33 cellular contexts compared by ENCODE assay signal in genomic region chr1:225868631-225869330, GRCh38. TPM values are rescaled to one million over a fixed set of nuclear protein-coding genes. Genes with fewer than 3 reads are reported as not detected.
DNase-seq lines count a peak whose midpoint lies in the region; ATAC-seq, FAIRE-seq and TF ChIP-seq lines count a peak whose summit lies in the region.
"Had no signal": no experiment of that assay in that cellular context is flagged by ENCODE, and none has a peak within 500 bp of the region (broad histone marks: within the 10 kb centered on the region; RNA-seq: fewer than 3 reads in every experiment).

No MANE protein-coding gene starts in this region.

- no peak for TF ChIP-seq CTCF in heart left ventricle (IDR thresholded peaks at IDR 0.05)
- TF ChIP-seq CTCF in D721Med (IDR thresholded peaks at IDR 0.05; ENCODE audit: insufficient read depth, missing control alignments) = no peak

- H3K27ac ChIP-seq in heart left ventricle (no peak overlapping the region), SJCRH30 (no peak overlapping the region)
- H3K27ac ChIP-seq: gastrocnemius medialis, hepatocyte, neural progenitor cell, vagina, VCaP had no signal

- no peak for TF ChIP-seq POLR2A in heart left ventricle (IDR thresholded peaks at IDR 0.05)

- H3K36me3 ChIP-seq in heart left ventricle (peaks cover 0 to 100% (median 92%) of the 10 kb centered on the region in 9 donors), SJCRH30 (peaks cover 14% of the 10 kb centered on the region)
- H3K36me3 ChIP-seq: neural progenitor cell had no signal

- 86 to 91% (median 87%) methylated on average over 8 of the region's 8 CpGs for WGBS in heart left ventricle, 4 donors

- peak overlapping the region; percentile 31 for H3K27ac Mint-ChIP-seq in stimulated activated naive B cell treated with anti-CD40 and anti-IgM and Interleukin-4, amounts not matched to agents 10 μg/mL and 1 μg/mL and 100 μg/mL, for 72 hours
- H3K27ac Mint-ChIP-seq: B cell, memory B cell, neural progenitor cell had no signal

- peak; percentile 98 for FAIRE-seq in D721Med (lab: Jason Lieb, UNC)
- FAIRE-seq: bronchial epithelial cell, colon had no signal

- no peaks in the 10 kb centered on the region for H3K9me3 ChIP-seq in heart left ventricle
- H3K9me3 ChIP-seq in SJCRH30 (replicated peaks) = no peaks in the 10 kb centered on the region
- H3K9me3 ChIP-seq: Caco-2, gastrocnemius medialis, vagina had no signal

- ATAC-seq in heart left ventricle = peak; percentile 54 to 67 (median 62)
- ATAC-seq in left cardiac atrium = no peak
- ATAC-seq in stimulated activated naive B cell treated with anti-CD40 and anti-IgM and Interleukin-4, amounts not matched to agents 10 μg/mL and 1 μg/mL and 100 μg/mL, for 72 hours (replicated peaks) = no peak
- ATAC-seq in HG02610 (IDR thresholded peaks at IDR 0.05; ENCODE audit: unreplicated experiment) = no peak
- ATAC-seq: gastrocnemius medialis; stimulated activated naive CD8-positive, alpha-beta T cell treated with anti-CD3 and anti-CD28 coated beads, Interleukin-15, amount 100 ng/mL, for 72 hours had no signal

- H3K4me1 ChIP-seq in heart left ventricle (peaks cover 0 to 19% (median 0%) of the 10 kb centered on the region in 12 donors), SJCRH30 (peaks cover 19% of the 10 kb centered on the region)
- H3K4me1 ChIP-seq: gastrocnemius medialis, neural progenitor cell had no signal

- DNase-seq in heart left ventricle (no peak), left cardiac atrium (no peak), D721Med (ENCODE audit: insufficient read length, low spot score) (no peak), SJCRH30 (peak; percentile 65 to 71), kidney tubule cell (ENCODE audit: low spot score) (no peak)
- DNase-seq in stimulated activated naive B cell treated with anti-CD40 and anti-IgM and Interleukin-4, amounts not matched to agents 10 μg/mL and 1 μg/mL and 100 μg/mL, for 72 hours = no peak
- DNase-seq in activated effector memory CD4-positive, alpha-beta T cell treated with anti-CD3 and anti-CD28 coated beads, Interleukin-2, amount 50 U/mL, for 16 hours = no peak
- DNase-seq: ACHN; activated CD4-positive, alpha-beta T cell treated with anti-CD3 and anti-CD28 coated beads for 48 hours; activated effector memory CD4-positive, alpha-beta T cell treated with Interleukin-2 at 50 U/mL for 16 hours; aorta; Caco-2; DND-41; gastrocnemius medialis; IMR-90; right cardiac atrium; stimulated activated CD4-positive, alpha-beta T cell treated with anti-CD3 and anti-CD28 coated beads, Interleukin-1b, Interleukin-23, amount 100 ng/mL, for 48 hours; stimulated activated naive CD8-positive, alpha-beta T cell treated with anti-CD3 and anti-CD28 coated beads, Interleukin-15, amount 100 ng/mL, for 72 hours; SW 1271; T-helper 9 cell had no signal

- H3K36me3 Mint-ChIP-seq in stimulated activated naive B cell treated with anti-CD40 and anti-IgM and Interleukin-4, amounts not matched to agents 10 μg/mL and 1 μg/mL and 100 μg/mL, for 72 hours = peaks cover 34 to 44% of the 10 kb centered on the region in 2 donors

- peaks cover 15 to 30% of the 10 kb centered on the region in 2 donors for H3K4me1 Mint-ChIP-seq in stimulated activated naive B cell treated with anti-CD40 and anti-IgM and Interleukin-4, amounts not matched to agents 10 μg/mL and 1 μg/mL and 100 μg/mL, for 72 hours

- H3K27me3 ChIP-seq in heart left ventricle (no peaks in the 10 kb centered on the region), SJCRH30 (no peaks in the 10 kb centered on the region)
- H3K27me3 ChIP-seq: gastrocnemius medialis, hepatocyte, neural progenitor cell, vagina had no signal

- intact Hi-C loops in heart left ventricle (cut with DNase I) = loop anchor here in 1 of 10 donors (10.0 kb wide), 1 partner anchor 106 kb away; no protein-coding TSS in a partner anchor
- intact Hi-C loops in left cardiac atrium (cut with DNase I) = no loop called here

- H3K4me3 ChIP-seq in heart left ventricle = no peak overlapping the region
- H3K4me3 ChIP-seq in SJCRH30 = no peak overlapping the region
- H3K4me3 ChIP-seq: gastrocnemius medialis, hepatocyte, neural progenitor cell, smooth muscle cell, vagina had no signal

- no peaks in the 10 kb centered on the region for H3K9me3 Mint-ChIP-seq in stimulated activated naive B cell treated with anti-CD40 and anti-IgM and Interleukin-4, amounts not matched to agents 10 μg/mL and 1 μg/mL and 100 μg/mL, for 72 hours
- H3K9me3 Mint-ChIP-seq: memory B cell; neural progenitor cell; stimulated activated naive CD8-positive, alpha-beta T cell treated with anti-CD3 and anti-CD28 coated beads, Interleukin-15, amount 100 ng/mL, for 72 hours had no signal

- H3K4me3 Mint-ChIP-seq in stimulated activated naive B cell treated with anti-CD40 and anti-IgM and Interleukin-4, amounts not matched to agents 10 μg/mL and 1 μg/mL and 100 μg/mL, for 72 hours = no peak overlapping the region
- H3K4me3 Mint-ChIP-seq: activated naive CD8-positive, alpha-beta T cell; B cell; memory B cell; neural progenitor cell; stimulated activated naive CD8-positive, alpha-beta T cell treated with anti-CD3 and anti-CD28 coated beads, Interleukin-15, amount 100 ng/mL, for 72 hours had no signal

- H3K27me3 Mint-ChIP-seq in stimulated activated naive B cell treated with anti-CD40 and anti-IgM and Interleukin-4, amounts not matched to agents 10 μg/mL and 1 μg/mL and 100 μg/mL, for 72 hours = no peaks in the 10 kb centered on the region
- H3K27me3 Mint-ChIP-seq: activated naive CD8-positive, alpha-beta T cell; B cell; memory B cell; stimulated activated naive CD8-positive, alpha-beta T cell treated with anti-CD3 and anti-CD28 coated beads, Interleukin-15, amount 100 ng/mL, for 72 hours had no signal

RNA-seq across cellular contexts. Expression of gene TMEM63A, which starts 13.4 kb away (rescaled TPM):
- 10 to 100 TPM; 14.4 to 42.7 (median 25.3) TPM for total RNA-seq in heart left ventricle
- polyA plus RNA-seq in heart left ventricle = 10 to 100 TPM; 13.7 to 37.3 TPM
- total RNA-seq in left cardiac atrium = 10 to 100 TPM; 33.2 to 37.1 TPM
- 13.5 and 20.4 TPM in 2 replicates for total RNA-seq in SJCRH30 (2014; rRNA removed; shearing (Covaris generic))

RNA-seq across cellular contexts. Expression of gene LEFTY1, which starts 20.2 kb away (rescaled TPM):
- total RNA-seq in heart left ventricle (under 1 TPM in 4 of 9 donors, not detected in 5; 0.19 to 0.77 (median 0.30) TPM), left cardiac atrium (under 1 TPM in 1 of 2 donors, not detected in 1; 0.27 TPM)
- under 1 TPM in 1 of 2 donors, not detected in 1; 0.65 TPM for polyA plus RNA-seq in heart left ventricle
- 16.7 and 19.4 TPM in 2 replicates for total RNA-seq in SJCRH30 (2014; rRNA removed; shearing (Covaris generic))
- total RNA-seq: B cell, bronchial epithelial cell, Caco-2, fibroblast of lung, IMR-90, LHCN-M2, smooth muscle cell, vagina had no signal
- polyA plus RNA-seq: fibroblast of lung, IMR-90, smooth muscle cell had no signal

RNA-seq across cellular contexts. Expression of gene PYCR2, which starts 55.3 kb away (rescaled TPM):
- total RNA-seq in heart left ventricle (10 to 100 TPM; 53.6 to 82.4 (median 65.1) TPM), left cardiac atrium (10 to 100 TPM; 58.0 to 58.8 TPM)
- polyA plus RNA-seq in heart left ventricle = 10 to 100 TPM; 62.0 to 89.0 TPM
- 46.0 and 51.1 TPM in 2 replicates for total RNA-seq in SJCRH30 (2014; rRNA removed; shearing (Covaris generic))

RNA-seq across cellular contexts. Expression of gene EPHX1, which starts 58.9 kb away (rescaled TPM):
- total RNA-seq in heart left ventricle = 10 to 100 TPM; 29.0 to 96.8 (median 47.0) TPM
- polyA plus RNA-seq in heart left ventricle = 10 to 100 TPM; 22.2 to 36.1 TPM
- total RNA-seq in left cardiac atrium = 100 to 1,000 TPM in 1 of 2 donors, 10 to 100 TPM in 1; 59.6 to 126 TPM
- 6.3 and 7.2 TPM in 2 replicates for total RNA-seq in SJCRH30 (2014; rRNA removed; shearing (Covaris generic))

Comparison
In these comparisons a context has a peak if more than half of its experiments do, and no peak if none do; other contexts are left out.
1. ATAC-seq: peak in heart left ventricle (4 of 4); none in left cardiac atrium (0 of 2), stimulated activated naive B cell treated with anti-CD40 and anti-IgM and Interleukin-4, amounts not matched to agents 10 μg/mL and 1 μg/mL and 100 μg/mL, for 72 hours (0 of 2) and HG02610 (single experiment).
2. DNase-seq: peak in SJCRH30 (2 of 2); none in heart left ventricle (0 of 5), left cardiac atrium (single experiment), D721Med (single experiment), stimulated activated naive B cell treated with anti-CD40 and anti-IgM and Interleukin-4, amounts not matched to agents 10 μg/mL and 1 μg/mL and 100 μg/mL, for 72 hours (single experiment), kidney tubule cell (single experiment) and activated effector memory CD4-positive, alpha-beta T cell treated with anti-CD3 and anti-CD28 coated beads, Interleukin-2, amount 50 U/mL, for 16 hours (single experiment).